26 cellular contexts compared by ENCODE assay signal in genomic region chr18:13320891-13321425, GRCh38.
"Had no signal": no experiment of that assay in that cellular context is flagged by ENCODE, and none has a peak within 500 bp of the region (broad histone marks: within the 10 kb centered on the region; RNA-seq: fewer than 3 reads in every experiment).

No MANE protein-coding gene starts in this region.

- H3K36me3 Mint-ChIP-seq: natural killer cell; stimulated activated effector memory CD8-positive, alpha-beta T cell treated with anti-CD3 and anti-CD28 coated beads, Interleukin-12 subunit alpha, Interleukin-12 subunit beta, amount 100 ng/mL, for 72 hours had no signal

- H3K27ac Mint-ChIP-seq: activated naive CD8-positive, alpha-beta T cell; activated T-cell treated with anti-CD3 and anti-CD28 coated beads, Interleukin-2, amount 50 U/mL, for 72 hours; natural killer cell; stimulated activated effector memory CD8-positive, alpha-beta T cell treated with anti-CD3 and anti-CD28 coated beads, Interleukin-12 subunit alpha, Interleukin-12 subunit beta, amount 100 ng/mL, for 72 hours; stimulated activated naive CD8-positive, alpha-beta T cell treated with anti-CD3 and anti-CD28 coated beads, Interleukin-15, amount 100 ng/mL, for 72 hours; T-helper 2 cell treated with Interferon-gamma antibody and Interleukin-4, amounts not matched to agents 5 μg/mL and 100 μg/mL, for 36 hours had no signal

- H3K9me3 ChIP-seq: thyroid gland had no signal

- H3K9me3 Mint-ChIP-seq: natural killer cell had no signal

- H3K4me1 ChIP-seq: left lung, lower lobe of right lung, thyroid gland, upper lobe of right lung had no signal

- H3K27me3 ChIP-seq: cardiac muscle cell, esophagus muscularis mucosa, left lung, thyroid gland, upper lobe of right lung had no signal

- H3K36me3 ChIP-seq: cardiac muscle cell, esophagus muscularis mucosa, left lung, lower lobe of right lung, thyroid gland, upper lobe of right lung had no signal

- H3K4me3 Mint-ChIP-seq: activated naive CD8-positive, alpha-beta T cell; activated T-cell treated with anti-CD3 and anti-CD28 coated beads, Interleukin-2, amount 50 U/mL, for 72 hours; brain; natural killer cell; stimulated activated effector memory CD8-positive, alpha-beta T cell treated with anti-CD3 and anti-CD28 coated beads, Interleukin-12 subunit alpha, Interleukin-12 subunit beta, amount 100 ng/mL, for 72 hours; stimulated activated naive CD8-positive, alpha-beta T cell treated with anti-CD3 and anti-CD28 coated beads, Interleukin-15, amount 100 ng/mL, for 72 hours; T-helper 2 cell treated with Interferon-gamma antibody and Interleukin-4, amounts not matched to agents 5 μg/mL and 100 μg/mL, for 36 hours had no signal

- H3K4me1 Mint-ChIP-seq: natural killer cell had no signal

- ATAC-seq: activated T-cell treated with anti-CD3 and anti-CD28 coated beads, Interleukin-2, amount 50 U/mL, for 72 hours; left lung; lower lobe of right lung; natural killer cell; right cardiac atrium; stimulated activated effector memory CD8-positive, alpha-beta T cell treated with anti-CD3 and anti-CD28 coated beads, Interleukin-12 subunit alpha, Interleukin-12 subunit beta, amount 100 ng/mL, for 72 hours; stimulated activated naive CD8-positive, alpha-beta T cell treated with anti-CD3 and anti-CD28 coated beads, Interleukin-15, amount 100 ng/mL, for 72 hours; upper lobe of right lung had no signal

- H3K27me3 Mint-ChIP-seq: activated naive CD8-positive, alpha-beta T cell; stimulated activated naive CD8-positive, alpha-beta T cell treated with anti-CD3 and anti-CD28 coated beads, Interleukin-15, amount 100 ng/mL, for 72 hours had no signal

- DNase-seq: activated CD4-positive, alpha-beta T cell treated with anti-CD3 and anti-CD28 coated beads for 4 hours; activated CD4-positive, alpha-beta T cell treated with anti-CD3 and anti-CD28 coated beads, Interleukin-2, amount 50 U/mL, for 4 hours; activated naive CD4-positive, alpha-beta T cell; activated T-cell treated with anti-CD3 and anti-CD28 coated beads for 4 hours; activated T-cell treated with anti-CD3 and anti-CD28 coated beads, Interleukin-2, amount 50 U/mL, for 72 hours; aorta; cortex of kidney; foreskin melanocyte; left lung; lower lobe of right lung; mesenchymal stem cell; natural killer cell; posterior cingulate gyrus; stimulated activated CD4-positive, alpha-beta T cell treated with anti-CD3 and anti-CD28 coated beads, Interleukin-4, amount 100 ng/mL, for 24 hours; stimulated activated naive CD8-positive, alpha-beta T cell treated with anti-CD3 and anti-CD28 coated beads, Interleukin-15, amount 100 ng/mL, for 72 hours; substantia nigra; T-helper 1 cell; thyroid gland; upper lobe of right lung had no signal

- H3K27ac ChIP-seq: cardiac muscle cell, left lung, lower lobe of right lung, thyroid gland, upper lobe of right lung had no signal

- H3K4me3 ChIP-seq: cardiac muscle cell, esophagus muscularis mucosa, left lung, lower lobe of right lung, thyroid gland, upper lobe of right lung had no signal
